Comparison of ENCODE assay signal across 21 cellular contexts in genomic region chr22:45562537-45563361, GRCh38.
A peak's percentile ranks its signal among the peaks of the same experiment; 100 is the strongest.
DNase-seq lines count a peak whose midpoint lies in the region; ATAC-seq lines count a peak whose summit lies in the region.
"Had no signal": no experiment of that assay in that cellular context is flagged by ENCODE, and none has a peak within 500 bp of the region (broad histone marks: within the 10 kb centered on the region; RNA-seq: fewer than 3 reads in every experiment).

No MANE protein-coding gene starts in this region.

- DNase-seq in stimulated activated naive CD8-positive, alpha-beta T cell treated with anti-CD3 and anti-CD28 coated beads, Interleukin-15, Interleukin-2, amounts not matched to agents 100 U/mL and 50 U/mL, for 24 hours = no peak
- no peak for DNase-seq in stimulated activated naive CD8-positive, alpha-beta T cell treated with anti-CD3 and anti-CD28 coated beads, Interleukin-15, amount 100 ng/mL, for 72 hours
- DNase-seq in neuronal stem cell (ENCODE audit: low spot score) (no peak), aorta (no peak), caudate nucleus (lab: John Stamatoyannopoulos, UW) (no peak), T-helper 1 cell (no peak)
- DNase-seq: AML-193, EL, GF-D8, H7, KG1, NCI-H1092, NCI-H1436 treated with DMSO at 0.1 percent for 48 hours, NCI-H1930, NCI-H345, NCI-H524, NCI-H82 had no signal

- H3K36me3 ChIP-seq in neuronal stem cell (replicated peaks in 1 of 2; ENCODE audit: control insufficient read depth in 2 of 2, insufficient read depth in 2 of 2, low read length in 2 of 2) (peaks cover 17 to 53% of the 10 kb centered on the region in 2 donors), aorta (ENCODE audit: control insufficient read depth in 1 of 2, insufficient read depth in 2 of 2, low read length in 1 of 2) (no peaks in the 10 kb centered on the region)
- H3K36me3 ChIP-seq: Peyer's patch had no signal

- no peak overlapping the region for H2AFZ ChIP-seq in neuronal stem cell (ENCODE audit: low read length)

- no peak overlapping the region for H2BK12ac ChIP-seq in neuronal stem cell (ENCODE audit: low read length)

- no peak overlapping the region for H3K27ac Mint-ChIP-seq in stimulated activated naive CD8-positive, alpha-beta T cell treated with anti-CD3 and anti-CD28 coated beads, Interleukin-15, amount 100 ng/mL, for 72 hours

- no peaks in the 10 kb centered on the region for H3K27me3 ChIP-seq in neuronal stem cell (ENCODE audit: control insufficient read depth in 3 of 3, insufficient read depth in 3 of 3, low read depth in 1 of 3, low read length in 3 of 3)
- H3K27me3 ChIP-seq in aorta (ENCODE audit: control insufficient read depth in 1 of 2, insufficient read depth in 2 of 2, low read length in 1 of 2) = no peaks in the 10 kb centered on the region
- H3K27me3 ChIP-seq: Peyer's patch had no signal

- peak overlapping the region; percentile 29 for H3K23ac ChIP-seq in neuronal stem cell (ENCODE audit: low read depth, low read length, poor library complexity)

- no peak overlapping the region for H4K91ac ChIP-seq in neuronal stem cell (ENCODE audit: low read depth, low read length, poor library complexity)

- peaks cover 8 to 20% of the 10 kb centered on the region in 2 donors for H3K9me3 Mint-ChIP-seq in stimulated activated naive CD8-positive, alpha-beta T cell treated with anti-CD3 and anti-CD28 coated beads, Interleukin-15, amount 100 ng/mL, for 72 hours

- no peaks in the 10 kb centered on the region for H3K4me1 Mint-ChIP-seq in stimulated activated naive CD8-positive, alpha-beta T cell treated with anti-CD3 and anti-CD28 coated beads, Interleukin-15, amount 100 ng/mL, for 72 hours
- H3K4me1 Mint-ChIP-seq: CD14-positive monocyte had no signal

- H3K4ac ChIP-seq in neuronal stem cell (ENCODE audit: low read length) = no peak overlapping the region

- ATAC-seq in stimulated activated naive CD8-positive, alpha-beta T cell treated with anti-CD3 and anti-CD28 coated beads, Interleukin-15, Interleukin-2, amounts not matched to agents 100 U/mL and 50 U/mL, for 24 hours = peak; percentile 28
- ATAC-seq in stimulated activated naive CD8-positive, alpha-beta T cell treated with anti-CD3 and anti-CD28 coated beads, Interleukin-15, amount 100 ng/mL, for 72 hours = no peak
- ATAC-seq in esophagus mucosa (peak; percentile 53), aorta (ENCODE audit: low FRiP score) (peak; percentile 45), GM19035 (IDR thresholded peaks at IDR 0.05; ENCODE audit: unreplicated experiment) (no peak)

- peak overlapping the region; percentile 13 for H2AK5ac ChIP-seq in neuronal stem cell (ENCODE audit: low read depth, low read length)

- no peak overlapping the region for H3K4me2 ChIP-seq in neuronal stem cell (ENCODE audit: insufficient read depth, low read length, poor library complexity, severe bottlenecking)

- no peak overlapping the region for H3K14ac ChIP-seq in neuronal stem cell (ENCODE audit: low read length)

- H2BK15ac ChIP-seq in neuronal stem cell (ENCODE audit: low read length) = no peak overlapping the region

- no peak overlapping the region for H3K9ac ChIP-seq in neuronal stem cell (ENCODE audit: low read depth, low read length, poor library complexity)

- H4K8ac ChIP-seq in neuronal stem cell (ENCODE audit: low read depth, low read length) = no peak overlapping the region

- peaks cover 2% of the 10 kb centered on the region for H3K79me1 ChIP-seq in neuronal stem cell (ENCODE audit: low read depth, low read length)

- intact Hi-C loops in aorta (cut with DNase I) = no loop called here

- H2BK5ac ChIP-seq in neuronal stem cell (ENCODE audit: low read length) = no peak overlapping the region

- peaks cover 9 to 20% of the 10 kb centered on the region in 2 donors for H3K9me3 ChIP-seq in neuronal stem cell (replicated peaks in 1 of 2; ENCODE audit: control insufficient read depth in 2 of 2, insufficient read depth in 1 of 2, low read depth in 1 of 2, low read length in 2 of 2)
- no peaks in the 10 kb centered on the region for H3K9me3 ChIP-seq in aorta (ENCODE audit: control insufficient read depth, low read length)

- no peak overlapping the region for H2BK120ac ChIP-seq in neuronal stem cell (ENCODE audit: low read depth, low read length)

- H3K18ac ChIP-seq in neuronal stem cell (ENCODE audit: low read length) = no peak overlapping the region

- WGBS in neuronal stem cell (ENCODE audit: extremely low coverage in 2 of 2, insufficient read length in 2 of 2, insufficient replicate concordance in 1 of 2), 2 donors = no CpG with 5 or more reads among the region's 44 CpGs
- WGBS in aorta, 2 donors = 94 to 96% methylated on average over 41 to 44 of the region's 44 CpGs

- H3K4me3 ChIP-seq in neuronal stem cell (ENCODE audit: low read length in 2 of 2) (no peak overlapping the region), aorta (ENCODE audit: low read length in 2 of 2) (no peak overlapping the region)
- H3K4me3 ChIP-seq: Peyer's patch had no signal

- peaks cover 31% of the 10 kb centered on the region for H3K27me3 Mint-ChIP-seq in stimulated activated naive CD8-positive, alpha-beta T cell treated with anti-CD3 and anti-CD28 coated beads, Interleukin-15, amount 100 ng/mL, for 72 hours

- no peaks in the 10 kb centered on the region for H3K4me1 ChIP-seq in neuronal stem cell (ENCODE audit: control insufficient read depth in 2 of 2, insufficient read depth in 1 of 2, low read depth in 1 of 2, low read length in 2 of 2)
- H3K4me1 ChIP-seq in aorta (ENCODE audit: control insufficient read depth in 1 of 2, insufficient read depth in 2 of 2, low read length in 2 of 2) = no peaks in the 10 kb centered on the region
- H3K4me1 ChIP-seq: Peyer's patch had no signal

- H3K27ac ChIP-seq in neuronal stem cell (replicated peaks; ENCODE audit: low read length) = no peak overlapping the region
- H3K27ac ChIP-seq in aorta (ENCODE audit: low read depth in 1 of 2, low read length in 2 of 2) = no peak overlapping the region
- H3K27ac ChIP-seq in caudate nucleus (ENCODE audit: low read depth, low read length) = no peak overlapping the region
- H3K27ac ChIP-seq: Peyer's patch had no signal

- H3K4me3 Mint-ChIP-seq in stimulated activated naive CD8-positive, alpha-beta T cell treated with anti-CD3 and anti-CD28 coated beads, Interleukin-15, amount 100 ng/mL, for 72 hours = no peak overlapping the region
- H3K4me3 Mint-ChIP-seq: CD14-positive monocyte had no signal

Comparison
In these comparisons a context has a peak if more than half of its experiments do, and no peak if none do; other contexts are left out.
1. ATAC-seq: peak in stimulated activated naive CD8-positive, alpha-beta T cell treated with anti-CD3 and anti-CD28 coated beads, Interleukin-15, Interleukin-2, amounts not matched to agents 100 U/mL and 50 U/mL, for 24 hours (single experiment), esophagus mucosa (single experiment) and aorta (single experiment); none in stimulated activated naive CD8-positive, alpha-beta T cell treated with anti-CD3 and anti-CD28 coated beads, Interleukin-15, amount 100 ng/mL, for 72 hours (single experiment) and GM19035 (single experiment).